2 cellular contexts compared by ENCODE assay signal in genomic region chr11:12786891-12787290, GRCh38.
TF ChIP-seq lines count a peak whose summit lies in the region.

No MANE protein-coding gene starts in this region.

TF ChIP-seq in A549, 52 proteins besides CTCF, POLR2A, EP300 and RAD21 (continued from another document):
- TF ChIP-seq NPAS2 (CRISPR knock-in tag; IDR thresholded peaks at IDR 0.05; ENCODE audit: borderline replicate concordance) (no peak), HEYL (CRISPR knock-in tag; IDR thresholded peaks at IDR 0.05) (no peak), ELK1 (IDR thresholded peaks at IDR 0.05; ENCODE audit: low read depth, low read length) (no peak), REST (IDR thresholded peaks at IDR 0.05) (no peak), MAX (IDR thresholded peaks at IDR 0.05) (no peak), MYC (IDR thresholded peaks at IDR 0.05; ENCODE audit: borderline replicate concordance, low read length) (no peak), RNF2 (IDR thresholded peaks at IDR 0.05; ENCODE audit: borderline replicate concordance, low read depth) (no peak)

TF ChIP-seq in K562, 482 proteins besides CTCF, POLR2A, EP300 and RAD21:
- no peak for TF ChIP-seq ETS1 (conservative IDR thresholded peaks at IDR 0.05; ENCODE audit: control insufficient read depth, low read depth, low read length)
- TF ChIP-seq SRSF7 (optimal IDR thresholded peaks at IDR 0.05; ENCODE audit: low read depth, low read length) = no peak
- no peak for TF ChIP-seq ILF3 (IDR thresholded peaks at IDR 0.05; ENCODE audit: borderline replicate concordance)
- no peak for TF ChIP-seq NONO (IDR thresholded peaks at IDR 0.05; ENCODE audit: low read depth in 2 of 2, low read length in 1 of 2)
- TF ChIP-seq CBFA2T3 (IDR thresholded peaks at IDR 0.05) = 0 out of 2 replicates have a peak, but pooled peaks have one; percentile 0
